ENCODE assay signal across 8 cellular contexts in the genomic region with DNA sequence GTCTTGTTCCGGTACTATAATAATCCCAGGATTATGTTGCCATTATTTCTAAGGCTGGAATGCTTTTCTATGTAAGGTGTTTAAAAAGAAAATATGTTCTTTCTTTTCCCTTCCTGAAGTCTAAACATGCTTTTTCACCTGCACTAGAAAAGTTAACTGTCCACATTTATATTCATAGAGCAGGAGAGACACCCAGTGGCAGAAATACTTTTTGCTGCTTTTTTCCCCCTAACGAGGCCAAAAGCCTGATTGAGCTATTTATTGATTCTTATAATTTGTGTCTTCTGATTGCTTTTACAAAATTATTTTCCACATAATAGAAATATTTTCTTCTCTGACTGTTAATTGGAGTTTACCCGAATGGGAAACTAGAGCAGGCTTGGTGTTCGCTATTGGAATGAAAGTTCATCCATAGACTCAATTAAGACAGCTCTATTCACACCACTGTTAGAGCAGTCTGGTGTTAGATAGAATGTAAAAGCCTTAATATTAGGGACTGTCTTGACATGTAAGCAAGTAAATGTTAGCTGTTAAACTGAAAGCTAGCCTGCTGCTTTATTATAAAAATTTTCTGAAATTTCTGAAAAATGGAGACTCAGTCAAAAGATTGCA. TPM values are rescaled to one million over a fixed set of nuclear protein-coding genes. Genes with fewer than 3 reads are reported as not detected.
DNase-seq lines count a peak whose midpoint lies in the region; ATAC-seq, FAIRE-seq and TF ChIP-seq lines count a peak whose summit lies in the region.

No MANE protein-coding gene starts in this region.

- H3K4me3 ChIP-seq in CD4-positive, CD25-positive, alpha-beta regulatory T cell (ENCODE audit: low read depth, low read length) = no peak overlapping the region
- no peak overlapping the region for H3K4me3 ChIP-seq in small intestine (ENCODE audit: low read depth in 1 of 2, low read length in 2 of 2)

- peaks cover 12% of the 10 kb centered on the region for H3K36me3 ChIP-seq in CD4-positive, CD25-positive, alpha-beta regulatory T cell (ENCODE audit: control insufficient read depth, insufficient read depth, low read length)
- peaks cover 3 to 4% of the 10 kb centered on the region in 2 donors for H3K36me3 ChIP-seq in small intestine (ENCODE audit: control insufficient read depth in 2 of 2, insufficient read depth in 2 of 2, low read length in 2 of 2)

- H3K27ac Mint-ChIP-seq in CD4-positive, CD25-positive, alpha-beta regulatory T cell = no peak overlapping the region

- no peaks in the 10 kb centered on the region for H3K27me3 ChIP-seq in CD4-positive, CD25-positive, alpha-beta regulatory T cell (ENCODE audit: control insufficient read depth, insufficient read depth, low read length)
- no peaks in the 10 kb centered on the region for H3K27me3 ChIP-seq in small intestine (ENCODE audit: control insufficient read depth in 2 of 2, insufficient read depth in 2 of 2, low read length in 2 of 2)

- no peaks in the 10 kb centered on the region for H3K9me3 Mint-ChIP-seq in CD4-positive, CD25-positive, alpha-beta regulatory T cell

- FAIRE-seq in GM12891 (lab: Jason Lieb, UNC) (peak; percentile 58), frontal cortex (lab: Jason Lieb, UNC) (peak; percentile 90), small intestine (lab: Jason Lieb, UNC) (peak; percentile 53)

- peak; percentile 53 to 58 for ATAC-seq in CD4-positive, CD25-positive, alpha-beta regulatory T cell (ENCODE audit: low read depth in 2 of 2)
- peak; percentile 51 for ATAC-seq in HG03571 (IDR thresholded peaks at IDR 0.05; ENCODE audit: unreplicated experiment)
- no peak for ATAC-seq in GM21515 (IDR thresholded peaks at IDR 0.05; ENCODE audit: unreplicated experiment)

- no peaks in the 10 kb centered on the region for H3K9me3 ChIP-seq in CD4-positive, CD25-positive, alpha-beta regulatory T cell (ENCODE audit: control insufficient read depth in 2 of 2, low read length in 2 of 2)
- H3K9me3 ChIP-seq in small intestine (ENCODE audit: control insufficient read depth, low read depth) = no peaks in the 10 kb centered on the region

- 60 to 69% (median 68%) methylated on average over 4 of the region's 4 CpGs for WGBS in small intestine, 3 donors

- peak; percentile 7 to 64 (median 63) for DNase-seq in CD4-positive, CD25-positive, alpha-beta regulatory T cell
- DNase-seq in GM12891 (ENCODE audit: insufficient read length, low spot score) (no peak), T-helper 9 cell (peak; percentile 14), frontal cortex (ENCODE audit: low spot score in 2 of 2) (peak in 1 of 2 donors; percentile 26), small intestine (peak; percentile 37), foreskin melanocyte (no peak)

- H3K4me3 Mint-ChIP-seq in CD4-positive, CD25-positive, alpha-beta regulatory T cell = no peak overlapping the region

- peaks cover 5 to 19% (median 11%) of the 10 kb centered on the region in 4 donors for H3K4me1 Mint-ChIP-seq in CD4-positive, CD25-positive, alpha-beta regulatory T cell

- TF ChIP-seq POLR2A in GM12891 (IDR thresholded peaks at IDR 0.05; ENCODE audit: low read depth, low read length) = no peak

- H3K27ac ChIP-seq in CD4-positive, CD25-positive, alpha-beta regulatory T cell (ENCODE audit: insufficient read depth, low read length, poor library complexity, severe bottlenecking) = no peak overlapping the region
- no peak overlapping the region for H3K27ac ChIP-seq in small intestine (ENCODE audit: low read depth in 1 of 2, low read length in 1 of 2)

- no peaks in the 10 kb centered on the region for H3K27me3 Mint-ChIP-seq in CD4-positive, CD25-positive, alpha-beta regulatory T cell

- peaks cover 15% of the 10 kb centered on the region for H3K36me3 Mint-ChIP-seq in CD4-positive, CD25-positive, alpha-beta regulatory T cell

- no peaks in the 10 kb centered on the region for H3K4me1 ChIP-seq in CD4-positive, CD25-positive, alpha-beta regulatory T cell (ENCODE audit: control insufficient read depth, insufficient read depth, low read length, poor library complexity, severe bottlenecking)
- no peaks in the 10 kb centered on the region for H3K4me1 ChIP-seq in small intestine (ENCODE audit: control insufficient read depth in 2 of 2, insufficient read depth in 1 of 2, low read depth in 1 of 2, low read length in 1 of 2)

TF ChIP-seq in GM12891, 5 proteins besides CTCF, POLR2A, EP300 and RAD21:
- TF ChIP-seq POU2F2 (IDR thresholded peaks at IDR 0.05; ENCODE audit: low read depth, low read length) (no peak), TAF1 (IDR thresholded peaks at IDR 0.05; ENCODE audit: low read depth, low read length) (no peak)

RNA-seq across cellular contexts. Expression of a gene that starts 15.8 kb away (rescaled TPM):
- total RNA-seq in CD4-positive, CD25-positive, alpha-beta regulatory T cell = 2.1 TPM
- 1 to 10 TPM; 1.5 to 2.6 (median 2.0) TPM for polyA plus RNA-seq in CD4-positive, CD25-positive, alpha-beta regulatory T cell
- polyA plus RNA-seq in GM12891 (2012; ENCODE audit: low read depth, missing spikeins) = 1.8 TPM
- total RNA-seq in frontal cortex = 10.2 TPM
- 1 to 10 TPM in 1 of 3 donors, under 1 TPM in 2; 0.67 to 1.7 (median 0.81) TPM for polyA plus RNA-seq in small intestine

RNA-seq across cellular contexts. Expression of a gene that starts 21.5 kb away (rescaled TPM):
- 6.1 TPM for total RNA-seq in CD4-positive, CD25-positive, alpha-beta regulatory T cell
- polyA plus RNA-seq in CD4-positive, CD25-positive, alpha-beta regulatory T cell = 10 to 100 TPM; 14.0 to 21.2 (median 15.0) TPM
- polyA plus RNA-seq in GM12891 (2012; ENCODE audit: low read depth, missing spikeins) = 9.2 TPM
- 6.9 TPM for total RNA-seq in frontal cortex
- polyA plus RNA-seq in small intestine = 10 to 100 TPM; 10.3 to 12.4 (median 11.6) TPM

Comparison
In these comparisons a context has a peak if more than half of its experiments do, and no peak if none do; other contexts are left out.
1. DNase-seq: peak in CD4-positive, CD25-positive, alpha-beta regulatory T cell (3 of 3), T-helper 9 cell (single experiment) and small intestine (single experiment); none in GM12891 (single experiment) and foreskin melanocyte (single experiment).